21 cellular contexts compared by ENCODE assay signal in genomic region chr3:43034911-43035310, GRCh38. TPM values are rescaled to one million over a fixed set of nuclear protein-coding genes. Genes with fewer than 3 reads are reported as not detected.
"Had no signal": no experiment of that assay in that cellular context is flagged by ENCODE, and none has a peak within 500 bp of the region (broad histone marks: within the 10 kb centered on the region; RNA-seq: fewer than 3 reads in every experiment).

No MANE protein-coding gene starts in this region.

- H3K27ac ChIP-seq: brain microvascular endothelial cell, cardiac muscle cell, Peyer's patch, RWPE1 had no signal

- H3K9me3 ChIP-seq: Peyer's patch had no signal

- H3K27me3 Mint-ChIP-seq: activated naive CD8-positive, alpha-beta T cell treated with anti-CD3 and anti-CD28 coated beads for 36 hours had no signal

- DNase-seq: activated CD4-positive, alpha-beta T cell treated with anti-CD3 and anti-CD28 coated beads for 48 hours; activated CD4-positive, alpha-beta T cell treated with anti-CD3 and anti-CD28 coated beads, Interleukin-2, amount 50 U/mL, for 4 hours; activated CD4-positive, CD25-positive, alpha-beta regulatory T cell treated with anti-CD3 and anti-CD28 coated beads, Interleukin-2, amount 50 U/mL, for 72 hours; activated CD8-positive, alpha-beta memory T cell treated with anti-CD3 and anti-CD28 coated beads for 24 hours; activated naive CD8-positive, alpha-beta T cell treated with anti-CD3 and anti-CD28 coated beads for 36 hours; activated T-cell treated with anti-CD3 and anti-CD28 coated beads, Interleukin-2, amount 50 U/mL, for 72 hours; brain microvascular endothelial cell; MM.1S; NCI-H1105; NCI-H1436; NCI-H1694 treated with DMSO at 0.1 percent for 48 hours; NCI-H2029 treated with DMSO at 0.1 percent for 48 hours; NCI-H510A treated with DMSO at 0.1 percent for 48 hours; NCI-H69; Peyer's patch; SHP77 had no signal

- H3K4me1 Mint-ChIP-seq: WTC11 had no signal

- H3K36me3 Mint-ChIP-seq: activated naive CD8-positive, alpha-beta T cell treated with anti-CD3 and anti-CD28 coated beads for 36 hours; WTC11 had no signal

- H3K27ac Mint-ChIP-seq: activated naive CD8-positive, alpha-beta T cell treated with anti-CD3 and anti-CD28 coated beads for 36 hours; activated T-cell treated with anti-CD3 and anti-CD28 coated beads, Interleukin-2, amount 50 U/mL, for 72 hours; T-helper 1 cell treated with Interleukin-12 subunit alpha and Interleukin-12 subunit beta and Interleukin-4 antibody, amounts not matched to agents 30 μg/mL and 1 μg/mL, for 36 hours; WTC11 had no signal

- H3K9me3 Mint-ChIP-seq: activated naive CD8-positive, alpha-beta T cell treated with anti-CD3 and anti-CD28 coated beads for 36 hours; activated T-cell treated with anti-CD3 and anti-CD28 coated beads, Interleukin-2, amount 50 U/mL, for 72 hours; T-helper 1 cell treated with Interleukin-12 subunit alpha and Interleukin-12 subunit beta and Interleukin-4 antibody, amounts not matched to agents 30 μg/mL and 1 μg/mL, for 36 hours; WTC11 had no signal

- H3K4me3 ChIP-seq: cardiac muscle cell, Peyer's patch had no signal

- ATAC-seq: activated T-cell treated with anti-CD3 and anti-CD28 coated beads, Interleukin-2, amount 50 U/mL, for 72 hours; WTC11 had no signal

- H3K27me3 ChIP-seq: brain microvascular endothelial cell, cardiac muscle cell, Peyer's patch had no signal

- H3K4me1 ChIP-seq: Peyer's patch had no signal

- H3K4me3 Mint-ChIP-seq: activated naive CD8-positive, alpha-beta T cell treated with anti-CD3 and anti-CD28 coated beads for 36 hours; activated T-cell treated with anti-CD3 and anti-CD28 coated beads, Interleukin-2, amount 50 U/mL, for 72 hours; T-helper 1 cell treated with Interleukin-12 subunit alpha and Interleukin-12 subunit beta and Interleukin-4 antibody, amounts not matched to agents 30 μg/mL and 1 μg/mL, for 36 hours; WTC11 had no signal

- H3K36me3 ChIP-seq: brain microvascular endothelial cell, cardiac muscle cell, Peyer's patch had no signal

RNA-seq across cellular contexts. Expression of gene GASK1A, which starts 55.8 kb away (rescaled TPM):
- total RNA-seq: SK-MEL-5 had no signal
